Comparison of ENCODE assay signal across 9 cellular contexts in the genomic region with DNA sequence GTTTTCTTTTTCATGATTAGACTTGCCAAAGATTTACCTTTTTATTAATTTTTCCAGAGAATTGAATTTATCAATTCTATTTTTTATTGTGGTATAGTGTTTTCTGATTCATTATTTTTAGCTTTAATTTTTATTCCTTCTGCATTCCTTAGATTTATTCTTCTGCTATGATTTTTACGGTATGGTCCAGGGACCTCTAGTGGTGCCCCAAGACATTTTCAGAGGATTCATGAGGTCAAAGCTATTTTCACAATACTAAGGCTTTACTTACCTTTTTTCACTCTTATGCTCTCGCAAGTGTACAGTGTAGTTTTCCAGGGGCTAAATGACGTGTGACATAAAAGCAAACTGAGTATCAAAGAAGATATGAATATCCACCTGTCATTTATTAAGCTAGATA. TPM values are rescaled to one million over a fixed set of nuclear protein-coding genes. Genes with fewer than 3 reads are reported as not detected.
DNase-seq lines count a peak whose midpoint lies in the region; ATAC-seq, FAIRE-seq and TF ChIP-seq lines count a peak whose summit lies in the region.
"Had no signal": no experiment of that assay in that cellular context is flagged by ENCODE, and none has a peak within 500 bp of the region (broad histone marks: within the 10 kb centered on the region; RNA-seq: fewer than 3 reads in every experiment).

No MANE protein-coding gene starts in this region.

- H3K79me2 ChIP-seq in MM.1S (ENCODE audit: low read length) (no peaks in the 10 kb centered on the region), H1 (ENCODE audit: control insufficient read depth in 1 of 2, insufficient read depth in 2 of 2, low read length in 2 of 2) (no peaks in the 10 kb centered on the region)

- CTCF ChIA-PET in H1 (lab: Charles Lee; ENCODE audit: partially characterized antibody) = interaction anchor here (0.6 to 1.6 kb wide), 14 partner anchors 9 to 576 kb away, joined by 3 to 5 read pairs (median 4); a partner anchor contains a TSS
- CTCF ChIA-PET in CD4-positive, alpha-beta T cell (lab: Charles Lee) = interaction anchor here (0.9 to 1.9 kb wide), 4 partner anchors 10 to 138 kb away, joined by 3 to 10 read pairs (median 3); no protein-coding TSS in a partner anchor

- H2BK15ac ChIP-seq in H1 (ENCODE audit: low read length) = no peak overlapping the region

- H3F3A ChIP-seq in MM.1S (ENCODE audit: insufficient read depth, low read length) = no peaks in the 10 kb centered on the region

- H3K36me3 ChIP-seq in MM.1S (replicated peaks; ENCODE audit: insufficient read depth, low read length) = no peaks in the 10 kb centered on the region
- no peaks in the 10 kb centered on the region for H3K36me3 ChIP-seq in H1 (ENCODE audit: control insufficient read depth in 2 of 4, insufficient read depth in 4 of 4, low read length in 3 of 4)

- H3K4me1 Mint-ChIP-seq in CD4-positive, alpha-beta T cell (ENCODE audit: low read depth) = peaks cover 6% of the 10 kb centered on the region

- H3K4me3 ChIP-seq in MM.1S (ENCODE audit: low read length) (no peak overlapping the region), H1 (ENCODE audit: extremely low read depth in 1 of 4, insufficient read depth in 2 of 4, low read depth in 3 of 4, low read length in 4 of 4) (no peak overlapping the region), retinal pigment epithelial cell (ENCODE audit: low read length) (no peak overlapping the region)

- H4K8ac ChIP-seq in H1 (ENCODE audit: extremely low read depth, insufficient read depth, low read length) = no peak overlapping the region

- peak; percentile 45 for TF ChIP-seq CTCF in MM.1S (IDR thresholded peaks at IDR 0.05; ENCODE audit: low read length)
- peak in 1 of 3 experiments; percentile 27; a peak in 1 of 4 replicates for TF ChIP-seq CTCF in H1 (IDR thresholded peaks at IDR 0.05; ENCODE audit: control extremely low read depth in 1 of 3, insufficient read depth in 1 of 3, low read depth in 1 of 3, low read length in 3 of 3)
- peak; percentile 64 for TF ChIP-seq CTCF in retinal pigment epithelial cell (conservative IDR thresholded peaks at IDR 0.05; ENCODE audit: low read depth, low read length)
- TF ChIP-seq CTCF in CD4-positive, alpha-beta T cell (IDR thresholded peaks at IDR 0.05) = no peak

- H3K23me2 ChIP-seq in H1 (ENCODE audit: low read depth, low read length) = no peaks in the 10 kb centered on the region

- H3K4me2 ChIP-seq in MM.1S (ENCODE audit: low read depth, low read length) (no peak overlapping the region), H1 (ENCODE audit: insufficient read depth in 1 of 2, low read depth in 2 of 2, low read length in 2 of 2) (no peak overlapping the region)

- no peak overlapping the region for H4K5ac ChIP-seq in H1 (ENCODE audit: insufficient read length, low read depth, low read length)

- H3K27ac ChIP-seq in MM.1S (ENCODE audit: low read length) (no peak overlapping the region), H1 (ENCODE audit: low read depth, low read length) (no peak overlapping the region)
- no peak overlapping the region for H3K27ac ChIP-seq in CD4-positive, alpha-beta T cell (ENCODE audit: low read depth, low read length)

- H3K9me2 ChIP-seq in MM.1S (replicated peaks; ENCODE audit: insufficient read depth, low read length) = no peaks in the 10 kb centered on the region

- WGBS in H1 (ENCODE audit: extremely low coverage in 1 of 2, insufficient coverage in 1 of 2, insufficient read length in 1 of 2, insufficient replicate concordance in 2 of 2, low coverage in 1 of 2, low lambda C conversion rate in 2 of 2, missing lambda C conversion rate in 1 of 2), 2 experiments = 76% methylated on average over 3 of the region's 3 CpGs; no CpG with 5 or more reads in 1 of the 2 experiments

- TF ChIP-seq POLR2A in H1 (IDR thresholded peaks at IDR 0.05; ENCODE audit: control extremely low read depth in 1 of 2, low read depth in 2 of 2, low read length in 2 of 2) = no peak

- no peaks in the 10 kb centered on the region for H3K4me1 ChIP-seq in MM.1S (ENCODE audit: low read length)
- no peaks in the 10 kb centered on the region for H3K4me1 ChIP-seq in H1 (replicated peaks in 1 of 4; ENCODE audit: control insufficient read depth in 3 of 4, insufficient read depth in 4 of 4, low read length in 3 of 4)

- peak; percentile 28 for FAIRE-seq in H1 (lab: Jason Lieb, UNC)

- no peak overlapping the region for H4K91ac ChIP-seq in H1 (replicated peaks; ENCODE audit: insufficient read length, low read length)

- H2AK5ac ChIP-seq in H1 (ENCODE audit: low read depth, low read length) = no peak overlapping the region

- H4K20me1 ChIP-seq in MM.1S (ENCODE audit: insufficient read depth, low read length) (no peaks in the 10 kb centered on the region), H1 (replicated peaks in 1 of 2; ENCODE audit: control insufficient read depth in 1 of 2, insufficient read depth in 2 of 2, low read length in 2 of 2) (no peaks in the 10 kb centered on the region)

- H3K9me3 Mint-ChIP-seq in CD4-positive, alpha-beta T cell = no peaks in the 10 kb centered on the region
- H3K9me3 Mint-ChIP-seq: central memory CD8-positive, alpha-beta T cell had no signal

- H2BK5ac ChIP-seq in H1 (ENCODE audit: low read depth, low read length) = no peak overlapping the region

- no peaks in the 10 kb centered on the region for H3K79me1 ChIP-seq in H1 (ENCODE audit: low read depth, low read length)

- H3K27me3 ChIP-seq in MM.1S (replicated peaks; ENCODE audit: insufficient read depth, low read length) (no peaks in the 10 kb centered on the region), H1 (replicated peaks in 1 of 4; ENCODE audit: control insufficient read depth in 3 of 4, extremely low read depth in 1 of 4, insufficient read depth in 3 of 4, low read length in 3 of 4) (no peaks in the 10 kb centered on the region)
- H3K27me3 ChIP-seq in CD4-positive, alpha-beta T cell (ENCODE audit: control insufficient read depth, insufficient read depth, low read length) = no peaks in the 10 kb centered on the region

- intact Hi-C loops in CD4-positive, alpha-beta T cell (cut with DNase I, micrococcal nuclease) = loop anchor here in 1 of 2 experiments (2.0 kb wide), 1 partner anchor 137 kb away; no protein-coding TSS in a partner anchor

- no peak overlapping the region for H2BK120ac ChIP-seq in H1 (replicated peaks; ENCODE audit: low read depth, low read length)

- H3K9ac ChIP-seq in MM.1S (ENCODE audit: low read length) (no peak overlapping the region), H1 (replicated peaks in 1 of 4; ENCODE audit: extremely low read depth in 1 of 4, low read depth in 3 of 4, low read length in 3 of 4) (no peak overlapping the region)

- no peak overlapping the region for H3K4me3 Mint-ChIP-seq in CD4-positive, alpha-beta T cell
- H3K4me3 Mint-ChIP-seq: central memory CD8-positive, alpha-beta T cell had no signal

- no peak overlapping the region for H2BK20ac ChIP-seq in H1 (ENCODE audit: low read length)

- DNase-seq in NCI-H1436 (lab: John Stamatoyannopoulos, UW) = peak; percentile 34
- DNase-seq in NCI-H1436 treated with DMSO at 0.1 percent for 48 hours (lab: John Stamatoyannopoulos, UW) = no peak
- DNase-seq in MM.1S = no peak
- no peak for DNase-seq in H1 (ENCODE audit: low read depth in 1 of 2, low spot score in 2 of 2)
- no peak for DNase-seq in retinal pigment epithelial cell (ENCODE audit: low read depth)
- no peak for DNase-seq in CD4-positive, alpha-beta T cell
- DNase-seq in retina = no peak
- DNase-seq in activated CD4-positive, alpha-beta T cell treated with anti-CD3 and anti-CD28 coated beads, Interleukin-2, amount 50 U/mL, for 4 hours = no peak

- ATAC-seq in CD4-positive, alpha-beta T cell (ENCODE audit: poor library complexity) = no peak

- no peaks in the 10 kb centered on the region for H3K27me3 Mint-ChIP-seq in CD4-positive, alpha-beta T cell
- H3K27me3 Mint-ChIP-seq: central memory CD8-positive, alpha-beta T cell had no signal

- no peaks in the 10 kb centered on the region for H3K36me3 Mint-ChIP-seq in CD4-positive, alpha-beta T cell (ENCODE audit: low read depth)

- H3K9me3 ChIP-seq in MM.1S (replicated peaks; ENCODE audit: insufficient read depth, low read length) (no peaks in the 10 kb centered on the region), H1 (ENCODE audit: insufficient read depth in 2 of 2, low read depth in 1 of 2, low read length in 1 of 2) (no peaks in the 10 kb centered on the region)
- no peaks in the 10 kb centered on the region for H3K9me3 ChIP-seq in CD4-positive, alpha-beta T cell (ENCODE audit: control insufficient read depth, low read length)

- no peak overlapping the region for H3K4ac ChIP-seq in H1 (replicated peaks; ENCODE audit: insufficient read length, low read depth, low read length)

- no peak overlapping the region for H3K14ac ChIP-seq in H1 (ENCODE audit: insufficient read length)

- TF ChIP-seq RAD21 in H1 (IDR thresholded peaks at IDR 0.05 in 1 of 2, conservative IDR thresholded peaks at IDR 0.05 in 1 of 2; ENCODE audit: low read depth in 2 of 2, low read length in 2 of 2) = peak; percentile 30 to 48; a peak in 3 of 4 replicates

- no peak overlapping the region for H3K18ac ChIP-seq in H1 (ENCODE audit: extremely low read depth, low read length)

- H2AFZ ChIP-seq in MM.1S (ENCODE audit: low read length) = no peak overlapping the region
- H2AFZ ChIP-seq in H1 (ENCODE audit: low read length) = no peak overlapping the region

- H2BK12ac ChIP-seq in H1 (ENCODE audit: low read depth, low read length) = no peak overlapping the region

- POLR2A ChIA-PET in H1 (lab: Charles Lee; ENCODE audit: partially characterized antibody) = no interaction called here
- POLR2A ChIA-PET in CD4-positive, alpha-beta T cell (lab: Charles Lee) = interaction anchor here (1.2 to 1.4 kb wide), 2 partner anchors 8 to 140 kb away, joined by 3 to 5 read pairs; a partner anchor contains a TSS

- H3K27ac Mint-ChIP-seq in CD4-positive, alpha-beta T cell = no peak overlapping the region

- no peak overlapping the region for H3K23ac ChIP-seq in H1 (ENCODE audit: insufficient read length)

- no peak for TF ChIP-seq EP300 in H1 (IDR thresholded peaks at IDR 0.05; ENCODE audit: borderline replicate concordance in 1 of 2, low read depth in 2 of 2, low read length in 2 of 2)

- H3K56ac ChIP-seq in H1 (replicated peaks; ENCODE audit: insufficient read length, low read depth, low read length) = no peak overlapping the region

TF ChIP-seq in H1, 55 proteins besides CTCF, POLR2A, EP300 and RAD21 (continues in another document):
- TF ChIP-seq SP4 (IDR thresholded peaks at IDR 0.05; ENCODE audit: low read length) (no peak), CBX5 (IDR thresholded peaks at IDR 0.05; ENCODE audit: low read depth, low read length) (no peak)

RNA-seq across cellular contexts. Expression of a gene that starts 8.0 kb away (rescaled TPM):
- 3.5 and 4.5 TPM in 2 replicates for total RNA-seq in H1 (2021; fragmentation: NEBNext Ultra II Directional; extraction: Animal tissue kit (Norgen Biotek cat#: 25700))
- 0.89 and 1.7 TPM in 2 replicates for polyA plus RNA-seq in H1 (2011; rRNA removed)
- 2.4 TPM for polyA plus RNA-seq in H1 (2011; cell fraction: cytosol; rRNA removed)
- polyA plus RNA-seq in H1 (2011; cell fraction: nucleus; rRNA removed) = 1.2 TPM
- polyA plus RNA-seq in H1 (2012, experiment 1 of 2) = 2.1 to 6.1 TPM (median 2.6 TPM) in 4 replicates
- polyA plus RNA-seq in H1 (2012, experiment 2 of 2) = 0.39 TPM
- 5.5 TPM for polyA plus RNA-seq in H1 (2013, experiment 1 of 2)
- polyA plus RNA-seq in H1 (2013, experiment 2 of 2) = 5.2 TPM
- 1.5 and 3.5 TPM in 2 replicates for polyA minus RNA-seq in H1 (2011; rRNA and poly(A)+ RNA removed)
- 1.4 TPM for polyA minus RNA-seq in H1 (2011; cell fraction: cytosol; rRNA and poly(A)+ RNA removed)
- polyA minus RNA-seq in H1 (2011; cell fraction: nucleus; rRNA and poly(A)+ RNA removed) = 3.8 TPM
- 1 to 10 TPM; 8.1 to 9.4 TPM for total RNA-seq in CD4-positive, alpha-beta T cell
